24 cellular contexts compared by ENCODE assay signal in genomic region chr12:88314706-88315105, GRCh38.
DNase-seq lines count a peak whose midpoint lies in the region; ATAC-seq, FAIRE-seq and TF ChIP-seq lines count a peak whose summit lies in the region.
"Had no signal": no experiment of that assay in that cellular context is flagged by ENCODE, and none has a peak within 500 bp of the region (broad histone marks: within the 10 kb centered on the region; RNA-seq: fewer than 3 reads in every experiment).

No MANE protein-coding gene starts in this region.

- H2BK120ac ChIP-seq in mesenchymal stem cell (ENCODE audit: low read depth, low read length) = no peak overlapping the region

- H3K23ac ChIP-seq in mesenchymal stem cell (ENCODE audit: low read length in 2 of 2) = no peak overlapping the region

- H3K36me3 Mint-ChIP-seq in natural killer cell = no peaks in the 10 kb centered on the region
- H3K36me3 Mint-ChIP-seq: CD14-positive monocyte; CD4-positive, alpha-beta memory T cell; CD4-positive, CD25-positive, alpha-beta regulatory T cell; CD8-positive, alpha-beta memory T cell had no signal

- H3K4me3 ChIP-seq in bronchial epithelial cell (ENCODE audit: low read depth, low read length) = no peak overlapping the region
- no peak overlapping the region for H3K4me3 ChIP-seq in mesenchymal stem cell (ENCODE audit: insufficient read depth in 1 of 2, low read depth in 1 of 2, low read length in 2 of 2)
- H3K4me3 ChIP-seq: BLaER1 had no signal

- no peak overlapping the region for H3K18ac ChIP-seq in mesenchymal stem cell (ENCODE audit: low read depth in 1 of 2, low read length in 2 of 2)

- H3K9ac ChIP-seq in mesenchymal stem cell (ENCODE audit: low read length) = no peak overlapping the region
- H3K9ac ChIP-seq: BLaER1 had no signal

- no peak overlapping the region for H3K4me3 Mint-ChIP-seq in natural killer cell
- H3K4me3 Mint-ChIP-seq in stimulated activated naive CD8-positive, alpha-beta T cell treated with anti-CD3 and anti-CD28 coated beads, Interleukin-15, amount 100 ng/mL, for 72 hours = no peak overlapping the region
- H3K4me3 Mint-ChIP-seq: CD14-positive monocyte; CD4-positive, alpha-beta memory T cell; CD4-positive, CD25-positive, alpha-beta regulatory T cell; CD8-positive, alpha-beta memory T cell had no signal

- no peak overlapping the region for H2AFZ ChIP-seq in mesenchymal stem cell (ENCODE audit: low read depth, low read length)

- no peaks in the 10 kb centered on the region for H3K4me1 Mint-ChIP-seq in natural killer cell
- no peaks in the 10 kb centered on the region for H3K4me1 Mint-ChIP-seq in stimulated activated naive CD8-positive, alpha-beta T cell treated with anti-CD3 and anti-CD28 coated beads, Interleukin-15, amount 100 ng/mL, for 72 hours
- H3K4me1 Mint-ChIP-seq: CD4-positive, alpha-beta memory T cell; CD4-positive, CD25-positive, alpha-beta regulatory T cell; CD8-positive, alpha-beta memory T cell had no signal

- no peak for ATAC-seq in natural killer cell
- ATAC-seq in stimulated activated naive CD8-positive, alpha-beta T cell treated with anti-CD3 and anti-CD28 coated beads, Interleukin-15, amount 100 ng/mL, for 72 hours = no peak

- H3K27ac ChIP-seq in mesenchymal stem cell (ENCODE audit: low read length, poor library complexity, severe bottlenecking) = no peak overlapping the region
- H3K27ac ChIP-seq: BLaER1 had no signal

- H3K27me3 Mint-ChIP-seq in natural killer cell (ENCODE audit: low read depth in 2 of 2) = no peaks in the 10 kb centered on the region
- H3K27me3 Mint-ChIP-seq in stimulated activated naive CD8-positive, alpha-beta T cell treated with anti-CD3 and anti-CD28 coated beads, Interleukin-15, amount 100 ng/mL, for 72 hours = peaks cover 8% of the 10 kb centered on the region
- H3K27me3 Mint-ChIP-seq: CD4-positive, alpha-beta memory T cell had no signal

- WGBS in mesenchymal stem cell = 89% methylated on average over 4 of the region's 4 CpGs

- peak overlapping the region; percentile 73 for H2BK5ac ChIP-seq in mesenchymal stem cell (ENCODE audit: low read depth, low read length, poor library complexity, severe bottlenecking)

- intact Hi-C loops in natural killer cell (cut with micrococcal nuclease) = no loop called here

- H3K36me3 ChIP-seq in bronchial epithelial cell (ENCODE audit: control insufficient read depth, insufficient read depth, low read length) = no peaks in the 10 kb centered on the region
- H3K36me3 ChIP-seq in mesenchymal stem cell (ENCODE audit: control insufficient read depth in 1 of 2, insufficient read depth in 2 of 2, low read depth in 1 of 2, low read length in 2 of 2) = no peaks in the 10 kb centered on the region
- H3K36me3 ChIP-seq: BE2C, BLaER1 had no signal

- H4K8ac ChIP-seq in mesenchymal stem cell (ENCODE audit: low read length) = no peak overlapping the region

- H3K9me3 ChIP-seq in mesenchymal stem cell (ENCODE audit: control insufficient read depth, low read length) = no peaks in the 10 kb centered on the region
- H3K9me3 ChIP-seq: BE2C, BLaER1 had no signal

- H3K27me3 ChIP-seq in bronchial epithelial cell (ENCODE audit: control insufficient read depth, insufficient read depth, low read length) (no peaks in the 10 kb centered on the region), mesenchymal stem cell (ENCODE audit: control insufficient read depth in 1 of 2, insufficient read depth in 1 of 2, low read length in 2 of 2) (no peaks in the 10 kb centered on the region)
- H3K27me3 ChIP-seq: BE2C, BLaER1 had no signal

- no peak overlapping the region for H3K14ac ChIP-seq in mesenchymal stem cell (ENCODE audit: low read length in 2 of 2)

- no peak overlapping the region for H2BK12ac ChIP-seq in mesenchymal stem cell (ENCODE audit: low read length in 2 of 2)

- no peaks in the 10 kb centered on the region for H3K79me1 ChIP-seq in mesenchymal stem cell (replicated peaks; ENCODE audit: low read length, poor library complexity, severe bottlenecking)

- no peak overlapping the region for H3K4ac ChIP-seq in mesenchymal stem cell (ENCODE audit: low read depth in 1 of 2, low read length in 2 of 2)

- no peak for FAIRE-seq in bronchial epithelial cell (lab: Jason Lieb, UNC)
- FAIRE-seq: GM12891, GM19239 had no signal

- peak; percentile 17 for DNase-seq in ELR (ENCODE audit: low read depth)
- peak; percentile 70 for DNase-seq in bronchial epithelial cell (ENCODE audit: low read depth)
- no peak for DNase-seq in mesenchymal stem cell
- DNase-seq in natural killer cell = no peak
- DNase-seq in stimulated activated naive CD8-positive, alpha-beta T cell treated with anti-CD3 and anti-CD28 coated beads, Interleukin-15, amount 100 ng/mL, for 72 hours = no peak
- DNase-seq: 8988T; ACHN; BE2C; C1 segment of cervical spinal cord; CD4-positive, alpha-beta memory T cell; CD4-positive, CD25-positive, alpha-beta regulatory T cell; CD8-positive, alpha-beta memory T cell; COR-L47; DMS 273 treated with DMSO at 0.1 percent for 48 hours; DMS153; DMS53; DMS79; DND-41; EL; GF-D8 had no signal

- H3K4me1 ChIP-seq in mesenchymal stem cell (ENCODE audit: control insufficient read depth, insufficient read depth, low read depth, low read length) = peaks cover 3% of the 10 kb centered on the region
- H3K4me1 ChIP-seq: BE2C, BLaER1 had no signal

- no peak for TF ChIP-seq CTCF in bronchial epithelial cell (IDR thresholded peaks at IDR 0.05; ENCODE audit: insufficient read depth, low read length, severe bottlenecking)
- no peak for TF ChIP-seq CTCF in natural killer cell (IDR thresholded peaks at IDR 0.05)

- no peak overlapping the region for H3K27ac Mint-ChIP-seq in natural killer cell
- H3K27ac Mint-ChIP-seq in stimulated activated naive CD8-positive, alpha-beta T cell treated with anti-CD3 and anti-CD28 coated beads, Interleukin-15, amount 100 ng/mL, for 72 hours = no peak overlapping the region
- H3K27ac Mint-ChIP-seq: CD14-positive monocyte; CD4-positive, alpha-beta memory T cell; CD4-positive, CD25-positive, alpha-beta regulatory T cell; CD8-positive, alpha-beta memory T cell had no signal

- no peak overlapping the region for H2BK15ac ChIP-seq in mesenchymal stem cell (ENCODE audit: low read depth, poor library complexity, severe bottlenecking)

- no peak overlapping the region for H3K4me2 ChIP-seq in mesenchymal stem cell (ENCODE audit: low read length, poor library complexity, severe bottlenecking)
- H3K4me2 ChIP-seq: BLaER1 had no signal

- no peak overlapping the region for H4K91ac ChIP-seq in mesenchymal stem cell (ENCODE audit: low read length)

- H2AK5ac ChIP-seq in mesenchymal stem cell (ENCODE audit: low read length, severe bottlenecking) = no peak overlapping the region

- H3K9me3 Mint-ChIP-seq in natural killer cell = peaks cover 0 to 9% of the 10 kb centered on the region in 2 donors
- H3K9me3 Mint-ChIP-seq in stimulated activated naive CD8-positive, alpha-beta T cell treated with anti-CD3 and anti-CD28 coated beads, Interleukin-15, amount 100 ng/mL, for 72 hours = no peaks in the 10 kb centered on the region
- H3K9me3 Mint-ChIP-seq: CD4-positive, alpha-beta memory T cell; CD8-positive, alpha-beta memory T cell had no signal

Comparison
In these comparisons a context has a peak if more than half of its experiments do, and no peak if none do; other contexts are left out.
1. DNase-seq: peak in ELR (single experiment) and bronchial epithelial cell (single experiment); none in mesenchymal stem cell (single experiment), natural killer cell (single experiment) and stimulated activated naive CD8-positive, alpha-beta T cell treated with anti-CD3 and anti-CD28 coated beads, Interleukin-15, amount 100 ng/mL, for 72 hours (0 of 2).